In the genomic region with DNA sequence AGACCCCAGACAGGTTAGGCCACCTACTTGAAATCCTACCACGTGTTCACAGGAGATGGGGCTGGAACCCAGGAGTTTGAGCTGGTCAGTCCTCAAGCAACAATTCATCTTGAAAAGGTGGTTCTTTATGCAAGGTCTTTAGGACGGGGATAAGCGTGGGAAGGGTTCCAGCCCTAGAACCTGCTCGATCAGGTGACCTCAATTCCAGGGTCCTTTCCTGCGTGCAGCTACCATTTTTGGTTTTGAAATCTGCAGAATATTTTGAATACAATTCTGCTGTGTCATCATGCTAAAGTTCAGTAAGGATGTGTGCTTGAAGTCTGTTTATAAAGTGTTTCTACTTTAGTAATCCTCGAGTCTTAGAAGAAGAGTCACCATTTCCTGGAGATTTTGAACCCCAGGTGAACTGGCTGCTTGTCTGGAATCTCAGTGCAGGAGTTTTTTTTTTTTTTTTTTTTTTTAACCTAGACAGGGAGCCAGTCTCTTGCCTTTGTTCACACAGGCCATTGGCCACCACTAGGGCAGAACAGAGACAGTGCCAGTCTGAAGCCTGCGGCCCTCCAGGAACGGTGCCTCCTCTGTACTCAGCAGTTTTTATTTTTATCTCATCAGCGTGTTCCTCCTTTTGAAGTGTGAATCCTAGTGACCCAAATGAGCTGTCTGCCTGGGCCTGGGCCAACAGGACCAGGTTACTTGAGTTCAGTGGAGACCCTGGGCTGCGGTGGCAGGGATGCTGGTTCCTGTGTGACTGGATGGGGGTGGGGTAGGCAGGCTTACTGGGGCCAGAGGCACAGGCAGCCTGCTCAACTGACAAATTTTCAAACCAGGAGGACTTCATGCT, we compare ENCODE assay signal across 8 cellular contexts. TPM values are rescaled to one million over a fixed set of nuclear protein-coding genes. Genes with fewer than 3 reads are reported as not detected.
DNase-seq lines count a peak whose midpoint lies in the region; ATAC-seq and TF ChIP-seq lines count a peak whose summit lies in the region.

No MANE protein-coding gene starts in this region.

- H3K79me2 ChIP-seq in PC-3 (ENCODE audit: low read length) = peaks cover 57% of the 10 kb centered on the region

- H2AFZ ChIP-seq in PC-3 (ENCODE audit: low read length) = no peak overlapping the region

- H3K4me2 ChIP-seq in PC-3 (ENCODE audit: low read length) = peak overlapping the region; percentile 22

- no TSS peak for BruUV-seq in PC-3 (replicated peaks; lab: Mats Ljungman, UMichigan)

- no peaks in the 10 kb centered on the region for H3K9me3 Mint-ChIP-seq in CD8-positive, alpha-beta T cell

- H3K4me3 ChIP-seq in CD8-positive, alpha-beta T cell (ENCODE audit: low read depth, low read length) = no peak overlapping the region
- no peak overlapping the region for H3K4me3 ChIP-seq in PC-3 (ENCODE audit: low read length)
- peak overlapping the region in 1 of 2 donors; percentile 3 for H3K4me3 ChIP-seq in muscle layer of duodenum (ENCODE audit: low read depth in 1 of 2, low read length in 2 of 2)

- TF ChIP-seq CTCF in CD8-positive, alpha-beta T cell (IDR thresholded peaks at IDR 0.05) = no peak
- TF ChIP-seq CTCF in PC-3 (conservative IDR thresholded peaks at IDR 0.05; ENCODE audit: low read depth, low read length) = no peak

- peak; percentile 58 for ATAC-seq in CD8-positive, alpha-beta T cell
- peak; percentile 16; the same call in 1 of the 2 replicates for ATAC-seq in PC-3
- ATAC-seq in GM18907 (IDR thresholded peaks at IDR 0.05; ENCODE audit: unreplicated experiment) = no peak
- ATAC-seq in GM18873 (IDR thresholded peaks at IDR 0.05; ENCODE audit: low FRiP score, unreplicated experiment) = no peak
- no peak for ATAC-seq in GM18498 (IDR thresholded peaks at IDR 0.05; ENCODE audit: unreplicated experiment)

- POLR2A ChIA-PET in CD8-positive, alpha-beta T cell (lab: Charles Lee) = no interaction called here
- POLR2A ChIA-PET in PC-3 (lab: Charles Lee; ENCODE audit: unreplicated experiment) = interaction anchor here (0.6 kb wide), 1 partner anchor 52 kb away, joined by 4 read pairs; no protein-coding TSS in a partner anchor

- H3K27me3 Mint-ChIP-seq in CD8-positive, alpha-beta T cell (ENCODE audit: low read depth) = no peaks in the 10 kb centered on the region

- intact Hi-C loops in CD8-positive, alpha-beta T cell (cut with DNase I, micrococcal nuclease) = no loop called here
- intact Hi-C loops in PC-3 (cut with micrococcal nuclease) = loop anchor here (5.0 kb wide), 1 partner anchor 55 kb away; no protein-coding TSS in a partner anchor

- peak overlapping the region; percentile 21; the same call in 1 of the 2 replicates for H3K9ac ChIP-seq in PC-3 (ENCODE audit: low read length)

- H3K36me3 ChIP-seq in CD8-positive, alpha-beta T cell (ENCODE audit: insufficient read depth, low read length) = no peaks in the 10 kb centered on the region
- H3K36me3 ChIP-seq in PC-3 (ENCODE audit: low read depth, low read length) (no peaks in the 10 kb centered on the region), muscle layer of duodenum (ENCODE audit: control insufficient read depth in 1 of 2, insufficient read depth in 2 of 2, low read length in 2 of 2) (no peaks in the 10 kb centered on the region)

- no peaks in the 10 kb centered on the region for H4K20me1 ChIP-seq in PC-3 (ENCODE audit: low read length)

- H3K27me3 ChIP-seq in CD8-positive, alpha-beta T cell (ENCODE audit: insufficient read depth, low read length) = no peaks in the 10 kb centered on the region
- H3K27me3 ChIP-seq in PC-3 (ENCODE audit: low read length) = no peaks in the 10 kb centered on the region
- no peaks in the 10 kb centered on the region for H3K27me3 ChIP-seq in muscle layer of duodenum (ENCODE audit: low read depth, low read length)

- H3K4me3 Mint-ChIP-seq in CD8-positive, alpha-beta T cell = no peak overlapping the region

- H3K27ac ChIP-seq in CD8-positive, alpha-beta T cell (ENCODE audit: low read depth, low read length) = no peak overlapping the region
- H3K27ac ChIP-seq in PC-3 (ENCODE audit: low read length) (peak overlapping the region; percentile 60), muscle layer of duodenum (ENCODE audit: low read length) (peak overlapping the region; percentile 85)

- peaks cover 28% of the 10 kb centered on the region for H3K4me1 Mint-ChIP-seq in CD8-positive, alpha-beta T cell (ENCODE audit: low read depth)

- CTCF ChIA-PET in CD8-positive, alpha-beta T cell (lab: Charles Lee) = interaction anchor here (1.5 kb wide), 1 partner anchor 84 kb away, joined by 5 read pairs; no protein-coding TSS in a partner anchor
- CTCF ChIA-PET in PC-3 (lab: Charles Lee) = no interaction called here

- no peaks in the 10 kb centered on the region for H3K9me2 ChIP-seq in PC-3 (replicated peaks; ENCODE audit: low read length)

- peak overlapping the region; percentile 55 for H3K27ac Mint-ChIP-seq in CD8-positive, alpha-beta T cell

- no peaks in the 10 kb centered on the region for H3K9me3 ChIP-seq in CD8-positive, alpha-beta T cell (ENCODE audit: low read length)
- H3K9me3 ChIP-seq in PC-3 (ENCODE audit: low read length) (no peaks in the 10 kb centered on the region), muscle layer of duodenum (ENCODE audit: control insufficient read depth in 1 of 2, low read length in 2 of 2) (no peaks in the 10 kb centered on the region)

- peaks cover 9% of the 10 kb centered on the region for H3K4me1 ChIP-seq in CD8-positive, alpha-beta T cell (ENCODE audit: insufficient read depth, low read length)
- H3K4me1 ChIP-seq in PC-3 (ENCODE audit: insufficient read depth, low read length) (peaks cover 41% of the 10 kb centered on the region), muscle layer of duodenum (ENCODE audit: control insufficient read depth in 1 of 2, insufficient read depth in 2 of 2, low read length in 2 of 2) (peaks cover 24 to 44% of the 10 kb centered on the region in 2 donors)

- no peaks in the 10 kb centered on the region for H3F3A ChIP-seq in PC-3 (ENCODE audit: low read length, unreplicated experiment)

- peak in 4 of 7 experiments; percentile 4 to 51 (median 28) for DNase-seq in CD8-positive, alpha-beta T cell
- DNase-seq in PC-3 (peak; percentile 70), NCI-H510A (lab: John Stamatoyannopoulos, UW) (no peak)
- peak; percentile 25 for DNase-seq in effector CD4-positive, alpha-beta T cell

- H3K36me3 Mint-ChIP-seq in CD8-positive, alpha-beta T cell = no peaks in the 10 kb centered on the region

RNA-seq across cellular contexts. Expression of a gene that starts 54.6 kb away (rescaled TPM):
- 1 to 10 TPM in 1 of 2 experiments, under 1 TPM in 1; 0.98 to 1.1 TPM for total RNA-seq in CD8-positive, alpha-beta T cell
- total RNA-seq in PC-3 (2014; rRNA removed) = 28.3 and 31.8 TPM in 2 replicates

Comparison
In these comparisons a context has a peak if more than half of its experiments do, and no peak if none do; other contexts are left out.
1. ATAC-seq: peak in CD8-positive, alpha-beta T cell (single experiment) and PC-3 (single experiment); none in GM18907 (single experiment), GM18873 (single experiment) and GM18498 (single experiment).
2. RNA of a gene that starts 54.6 kb away (total RNA-seq): 28.3 to 31.8 TPM in PC-3; 0.98 to 1.1 TPM in CD8-positive, alpha-beta T cell; every median in the first group is over 10 times any median in the second.